Comparison of ENCODE assay signal across 8 cellular contexts in genomic region chr10:30456262-30456661, GRCh38. TPM values are rescaled to one million over a fixed set of nuclear protein-coding genes. Genes with fewer than 3 reads are reported as not detected.
DNase-seq lines count a peak whose midpoint lies in the region; ATAC-seq, FAIRE-seq and TF ChIP-seq lines count a peak whose summit lies in the region.

No MANE protein-coding gene starts in this region.

- no peak overlapping the region for H3K4me3 Mint-ChIP-seq in stimulated activated naive B cell treated with anti-CD40 and anti-IgM and Interleukin-4, amounts not matched to agents 10 μg/mL and 1 μg/mL and 100 μg/mL, for 72 hours

- POLR2A ChIA-PET in GM12878 (lab: Charles Lee) = interaction anchor here (0.6 to 2.1 kb wide), 7 partner anchors 12 to 42 kb away, joined by 3 to 5 read pairs (median 4); no protein-coding TSS in a partner anchor

- H3K27me3 Mint-ChIP-seq in stimulated activated naive B cell treated with anti-CD40 and anti-IgM and Interleukin-4, amounts not matched to agents 10 μg/mL and 1 μg/mL and 100 μg/mL, for 72 hours = no peaks in the 10 kb centered on the region

- RAD21 ChIA-PET in GM12878 (lab: Charles Lee; ENCODE audit: unreplicated experiment) = interaction anchor here (0.7 to 3.2 kb wide), 12 partner anchors 11 to 87 kb away, joined by 3 to 16 read pairs (median 6); partner anchors contain the start of gene MAP3K8

- FAIRE-seq in GM12878 (lab: Jason Lieb, UNC) = peak; percentile 65

- H3K9ac ChIP-seq in BLaER1 treated with 17β-estradiol and CSF1 and Interleukin-3, amounts not matched to agents 10 nM and 100 nM = peak overlapping the region in 1 of 11 experiments; percentile 40; a peak in 1 of 22 replicates
- H3K9ac ChIP-seq in GM12878 (ENCODE audit: control insufficient read depth, insufficient read depth, low read length) = no peak overlapping the region

- H3K4me1 Mint-ChIP-seq in stimulated activated naive B cell treated with anti-CD40 and anti-IgM and Interleukin-4, amounts not matched to agents 10 μg/mL and 1 μg/mL and 100 μg/mL, for 72 hours = peaks cover 24 to 53% of the 10 kb centered on the region in 2 donors

- TF ChIP-seq EP300 in GM12878 (IDR thresholded peaks at IDR 0.05; ENCODE audit: borderline replicate concordance in 1 of 2, control insufficient read depth in 1 of 2, low read depth in 2 of 2, low read length in 2 of 2) = no peak

- H3K27ac ChIP-seq in BLaER1 treated with 17β-estradiol and CSF1 and Interleukin-3, amounts not matched to agents 10 nM and 100 nM = peak overlapping the region in 5 of 11 experiments; percentile 16 to 49 (median 46); a peak in 7 of 22 replicates
- H3K27ac ChIP-seq in GM12878 (ENCODE audit: control insufficient read depth, insufficient read depth) = peak overlapping the region; percentile 64

- peaks cover 64 to 98% (median 88%) of the 10 kb centered on the region in 11 experiments for H3K36me3 ChIP-seq in BLaER1 treated with 17β-estradiol and CSF1 and Interleukin-3, amounts not matched to agents 10 nM and 100 nM
- H3K36me3 ChIP-seq in GM12878 (ENCODE audit: control insufficient read depth in 2 of 2, insufficient read depth in 2 of 2, low read length in 1 of 2) = peaks cover 24 to 37% of the 10 kb centered on the region in 2 experiments

- SMC1A ChIA-PET in GM12878 (lab: Charles Lee; ENCODE audit: uncharacterized antibody, unreplicated experiment) = interaction anchor here (0.8 to 4.4 kb wide), 24 partner anchors 9 to 253 kb away, joined by 3 to 35 read pairs (median 4); partner anchors contain the start of gene MAP3K8

- TF ChIP-seq RAD21 in GM12878 (IDR thresholded peaks at IDR 0.05; ENCODE audit: insufficient read depth, low read depth, low read length) = no peak; the same call in 1 of the 2 replicates

- no peak for TF ChIP-seq CTCF in GM12878 (IDR thresholded peaks at IDR 0.05 in 2 of 3, conservative IDR thresholded peaks at IDR 0.05 in 1 of 3; ENCODE audit: control insufficient read depth in 2 of 3, extremely low read depth in 1 of 3, insufficient read depth in 1 of 3, low read depth in 3 of 3, low read length in 3 of 3)

- H4K20me1 ChIP-seq in BLaER1 treated with 17β-estradiol and CSF1 and Interleukin-3, amounts not matched to agents 10 nM and 100 nM = peaks cover 0 to 58% (median 6%) of the 10 kb centered on the region in 11 experiments; a peak in 11 of 22 replicates
- no peaks in the 10 kb centered on the region for H4K20me1 ChIP-seq in GM12878 (ENCODE audit: control insufficient read depth, insufficient read depth)

- H3K9me3 Mint-ChIP-seq in stimulated activated naive B cell treated with anti-CD40 and anti-IgM and Interleukin-4, amounts not matched to agents 10 μg/mL and 1 μg/mL and 100 μg/mL, for 72 hours = no peaks in the 10 kb centered on the region

- 1% methylated on average over 4 of the region's 4 CpGs for WGBS in GM12878 (ENCODE audit: insufficient coverage, insufficient replicate concordance, low lambda C conversion rate, missing lambda C conversion rate)

- peaks cover 42 to 46% of the 10 kb centered on the region in 2 donors for H3K36me3 Mint-ChIP-seq in stimulated activated naive B cell treated with anti-CD40 and anti-IgM and Interleukin-4, amounts not matched to agents 10 μg/mL and 1 μg/mL and 100 μg/mL, for 72 hours

- DNase-seq in GM12878 (ENCODE audit: low read depth, low spot score) (peak; percentile 65), HCEC 1CT (no peak), retina (no peak), DMS 273 (lab: John Stamatoyannopoulos, UW; ENCODE audit: unreplicated experiment) (no peak)
- DNase-seq in stimulated activated naive B cell treated with anti-CD40 and anti-IgM and Interleukin-4, amounts not matched to agents 10 μg/mL and 1 μg/mL and 100 μg/mL, for 72 hours = no peak

- H2AFZ ChIP-seq in GM12878 (ENCODE audit: control insufficient read depth, low read depth, low read length) = no peak overlapping the region; the same call in 1 of the 2 replicates

- no TSS peak for BruUV-seq in GM12878 (replicated peaks; lab: Mats Ljungman, UMichigan)

- in situ Hi-C loops in GM12878 (cut with MboI) = no loop called here

- H3K27ac Mint-ChIP-seq in stimulated activated naive B cell treated with anti-CD40 and anti-IgM and Interleukin-4, amounts not matched to agents 10 μg/mL and 1 μg/mL and 100 μg/mL, for 72 hours = peak overlapping the region; percentile 44

- H3K9me3 ChIP-seq in BLaER1 treated with 17β-estradiol and CSF1 and Interleukin-3, amounts not matched to agents 10 nM and 100 nM (replicated peaks in 1 of 11) = no peaks in the 10 kb centered on the region
- H3K9me3 ChIP-seq in GM12878 (replicated peaks; ENCODE audit: control insufficient read depth, insufficient read depth, low read length) = no peaks in the 10 kb centered on the region

- ATAC-seq in GM19438 (IDR thresholded peaks at IDR 0.05; ENCODE audit: low read depth, unreplicated experiment) = peak; percentile 89
- peak; percentile 54 for ATAC-seq in HG03565 (IDR thresholded peaks at IDR 0.05; ENCODE audit: unreplicated experiment)
- peak; percentile 88 for ATAC-seq in GM12878
- peak; percentile 68 to 69 for ATAC-seq in stimulated activated naive B cell treated with anti-CD40 and anti-IgM and Interleukin-4, amounts not matched to agents 10 μg/mL and 1 μg/mL and 100 μg/mL, for 72 hours (replicated peaks)

- H3K4me2 ChIP-seq in BLaER1 treated with 17β-estradiol and CSF1 and Interleukin-3, amounts not matched to agents 10 nM and 100 nM = peak overlapping the region; percentile 48 to 81 (median 71)
- peak overlapping the region; percentile 64 for H3K4me2 ChIP-seq in GM12878 (ENCODE audit: control insufficient read depth, insufficient read depth)

- H3K79me2 ChIP-seq in GM12878 (ENCODE audit: control insufficient read depth, insufficient read depth, low read length) = no peaks in the 10 kb centered on the region; the same call in 1 of the 2 replicates

- CTCF ChIA-PET in GM12878 (lab: Yijun Ruan, JAX) = interaction anchor here (1.0 to 3.8 kb wide), 14 partner anchors 11 to 128 kb away, joined by 3 to 17 read pairs (median 4); no protein-coding TSS in a partner anchor

- H3K27me3 ChIP-seq in BLaER1 treated with 17β-estradiol and CSF1 and Interleukin-3, amounts not matched to agents 10 nM and 100 nM = no peaks in the 10 kb centered on the region
- no peaks in the 10 kb centered on the region for H3K27me3 ChIP-seq in GM12878 (replicated peaks in 1 of 2; ENCODE audit: control insufficient read depth in 2 of 2, insufficient read depth in 2 of 2, low read length in 1 of 2)

- intact Hi-C loops in GM12878 (cut with micrococcal nuclease; ENCODE audit: unreplicated experiment) = loop anchor here (5.0 kb wide), 1 partner anchor 36 kb away; no protein-coding TSS in a partner anchor

- no peak overlapping the region for H3K4me3 ChIP-seq in BLaER1 treated with 17β-estradiol and CSF1 and Interleukin-3, amounts not matched to agents 10 nM and 100 nM
- H3K4me3 ChIP-seq in GM12878 = no peak overlapping the region

- H3K4me1 ChIP-seq in BLaER1 treated with 17β-estradiol and CSF1 and Interleukin-3, amounts not matched to agents 10 nM and 100 nM = peaks cover 18 to 73% (median 27%) of the 10 kb centered on the region in 10 experiments
- peaks cover 15% of the 10 kb centered on the region for H3K4me1 ChIP-seq in GM12878 (ENCODE audit: control insufficient read depth, insufficient read depth, low read length)

- TF ChIP-seq POLR2A in GM12878 (IDR thresholded peaks at IDR 0.05; ENCODE audit: low read depth, low read length) = no peak

TF ChIP-seq in GM12878, 131 proteins besides CTCF, POLR2A, EP300 and RAD21 (continues in another document):
- TF ChIP-seq EGR1 (IDR thresholded peaks at IDR 0.05; ENCODE audit: borderline replicate concordance in 1 of 2, low read depth in 2 of 2, low read length in 2 of 2) = peak in 1 of 2 experiments; percentile 44; a peak in 1 of 3 replicates
- TF ChIP-seq TCF3 (IDR thresholded peaks at IDR 0.05; ENCODE audit: borderline replicate concordance, insufficient read depth, low read depth, low read length) = no peak
- 0 out of 2 replicates have a peak, but pooled peaks have one; percentile 23 for TF ChIP-seq YY1 (IDR thresholded peaks at IDR 0.05; ENCODE audit: low read depth, low read length)
- peak in 1 of 2 experiments; percentile 89; a peak in 2 of 4 replicates for TF ChIP-seq ETV6 (conservative IDR thresholded peaks at IDR 0.05 in 1 of 2, IDR thresholded peaks at IDR 0.05 in 1 of 2; ENCODE audit: borderline replicate concordance in 1 of 2, low read depth in 1 of 2)
- TF ChIP-seq IKZF1 (conservative IDR thresholded peaks at IDR 0.05) = 0 out of 2 replicates have a peak, but pooled peaks have one; percentile 30
- no peak for TF ChIP-seq ESRRA (IDR thresholded peaks at IDR 0.05; ENCODE audit: low read length)
- no peak for TF ChIP-seq NFYA (IDR thresholded peaks at IDR 0.05; ENCODE audit: borderline replicate concordance, low read depth, low read length)
- 0 out of 2 replicates have a peak, but pooled peaks have one; percentile 16 for TF ChIP-seq TCF12 (IDR thresholded peaks at IDR 0.05; ENCODE audit: low read depth, low read length)
- TF ChIP-seq IKZF2 (IDR thresholded peaks at IDR 0.05) = 0 out of 4 replicates have a peak, but pooled peaks of 1 of the 2 experiments have one; percentile 33
- TF ChIP-seq ATF3 (IDR thresholded peaks at IDR 0.05; ENCODE audit: borderline replicate concordance, extremely low read depth, low read depth, low read length) = no peak
- TF ChIP-seq RUNX3 (IDR thresholded peaks at IDR 0.05; ENCODE audit: low read length) = peak; percentile 68
- TF ChIP-seq NR2C1 (IDR thresholded peaks at IDR 0.05) = peak; percentile 34; the same call in 1 of the 2 replicates

RNA-seq across cellular contexts. Expression of gene MAP3K8, which starts 22.3 kb away (rescaled TPM):
- total RNA-seq in GM12878 (2013; cell fraction: nucleolus; rRNA removed) = 126 and 129 TPM in 2 replicates
- total RNA-seq in GM12878 (2014; rRNA removed) = 25.5 and 32.9 TPM in 2 replicates
- 30.2 and 31.5 TPM in 2 replicates for total RNA-seq in GM12878 (2014; rRNA removed; fragmentation: Illumina TruSeq; extraction: Trizol)
- total RNA-seq in GM12878 (2021) = 41.3 and 41.7 TPM in 2 replicates
- 45.4 TPM for polyA plus RNA-seq in GM12878 (2011; ENCODE audit: low read depth)
- polyA plus RNA-seq in GM12878 (2011; rRNA removed) = 115 and 146 TPM in 2 replicates
- 41.1 and 48.5 TPM in 2 replicates for polyA plus RNA-seq in GM12878 (2011; cell fraction: cytosol; rRNA removed)
- 65.2 and 95.6 TPM in 2 replicates for polyA plus RNA-seq in GM12878 (2011; cell fraction: nucleus; rRNA removed)
- polyA plus RNA-seq in GM12878 (2012) = 53.5 and 61.5 TPM in 2 replicates
- 39.1 and 43.6 TPM in 2 replicates for polyA plus RNA-seq in GM12878 (2014; fragmentation: Illumina TruSeq; extraction: Trizol)
- 10 to 100 TPM; 45.5 to 47.9 TPM for polyA plus RNA-seq in GM12878 (2014; fragmentation: Nextera tagmentation; extraction: Ambion mirVana)
- polyA plus RNA-seq in GM12878 (2014; rRNA removed) = 33.6 and 38.5 TPM in 2 replicates
- polyA plus RNA-seq in GM12878 (2016; fragmentation: Nextera tagmentation; extraction: Ambion mirVana) = 10 to 100 TPM; 36.2 to 45.6 TPM
- polyA minus RNA-seq in GM12878 (2011; rRNA and poly(A)+ RNA removed) = 64.8 and 78.0 TPM in 2 replicates
- 19.9 and 20.1 TPM in 2 replicates for polyA minus RNA-seq in GM12878 (2011; cell fraction: cytosol; rRNA and poly(A)+ RNA removed)
- 41.0 and 41.7 TPM in 2 replicates for polyA minus RNA-seq in GM12878 (2011; cell fraction: nucleus; rRNA and poly(A)+ RNA removed)
